7 cellular contexts compared by ENCODE assay signal in genomic region chr19:49288205-49288604, GRCh38. TPM values are rescaled to one million over a fixed set of nuclear protein-coding genes. Genes with fewer than 3 reads are reported as not detected.
"Had no signal": no experiment of that assay in that cellular context is flagged by ENCODE, and none has a peak within 500 bp of the region (broad histone marks: within the 10 kb centered on the region; RNA-seq: fewer than 3 reads in every experiment).

No MANE protein-coding gene starts in this region.

RNA-seq across cellular contexts. Expression of gene SLC6A16, which starts 36.8 kb away (rescaled TPM):
- total RNA-seq: PC-3, SJSA1 had no signal

RNA-seq across cellular contexts. Expression of gene CD37, which starts 47.0 kb away (rescaled TPM):
- total RNA-seq: PC-3, PC-9, RPMI7951, SJCRH30, SJSA1, SK-MEL-5 had no signal
- polyA plus RNA-seq: SK-N-SH had no signal
